ENCODE assay signal across 19 cellular contexts in genomic region chr3:162643245-162643644, GRCh38.
DNase-seq lines count a peak whose midpoint lies in the region; ATAC-seq, FAIRE-seq and TF ChIP-seq lines count a peak whose summit lies in the region.
"Had no signal": no experiment of that assay in that cellular context is flagged by ENCODE, and none has a peak within 500 bp of the region (broad histone marks: within the 10 kb centered on the region; RNA-seq: fewer than 3 reads in every experiment).

No MANE protein-coding gene starts in this region.

- H3K4me1 ChIP-seq in adipocyte (ENCODE audit: control insufficient read depth, insufficient read depth, low read length) (no peaks in the 10 kb centered on the region), thyroid gland (no peaks in the 10 kb centered on the region)

- H3K27me3 ChIP-seq in AG04450 (ENCODE audit: control insufficient read depth, insufficient read depth, low read length) (no peaks in the 10 kb centered on the region), adipocyte (replicated peaks; ENCODE audit: control insufficient read depth, insufficient read depth, low read length) (no peaks in the 10 kb centered on the region), thyroid gland (no peaks in the 10 kb centered on the region)

- FAIRE-seq in D721Med (lab: Jason Lieb, UNC) = no peak
- FAIRE-seq: A204.1 had no signal

- WGBS in thyroid gland, 2 donors = 58 to 86% methylated on average over 2 of the region's 2 CpGs

- CTCF ChIA-PET in AG04450 (lab: Charles Lee) = no interaction called here

- H3K9me3 ChIP-seq in AG04450 (ENCODE audit: control insufficient read depth, insufficient read depth, low read length) = peaks cover 13% of the 10 kb centered on the region
- H3K9me3 ChIP-seq in adipocyte (ENCODE audit: control insufficient read depth, low read length) = peaks cover 7% of the 10 kb centered on the region
- H3K9me3 ChIP-seq in thyroid gland = no peaks in the 10 kb centered on the region

- H3K9ac ChIP-seq in adipocyte (ENCODE audit: low read length) = no peak overlapping the region

- ATAC-seq in GM18867 (IDR thresholded peaks at IDR 0.05; ENCODE audit: unreplicated experiment) (no peak), Right ventricle myocardium superior (ENCODE audit: poor library complexity) (no peak)

- TF ChIP-seq POLR2A in thyroid gland (IDR thresholded peaks at IDR 0.05) = no peak

- H3K36me3 ChIP-seq in adipocyte (ENCODE audit: control insufficient read depth, insufficient read depth, low read length, severe bottlenecking) = no peaks in the 10 kb centered on the region
- H3K36me3 ChIP-seq in thyroid gland = no peaks in the 10 kb centered on the region

- H3K27ac ChIP-seq in AG04450 (ENCODE audit: low read depth, low read length) (peak overlapping the region; percentile 39), thyroid gland (no peak overlapping the region)
- H3K27ac ChIP-seq: RWPE1, SK-N-MC had no signal

- DNase-seq in AG04450 (ENCODE audit: low read depth, low spot score) = peak; percentile 6
- DNase-seq in HCEC 1CT = peak; percentile 36
- DNase-seq in adipocyte (ENCODE audit: low read depth) = peak; percentile 43
- peak; percentile 9 for DNase-seq in fibroblast of pulmonary artery (ENCODE audit: low read depth)
- no peak for DNase-seq in thyroid gland
- no peak for DNase-seq in D721Med (ENCODE audit: insufficient read length, low spot score)
- no peak for DNase-seq in Right ventricle myocardium superior
- DNase-seq: AML-193; CD4-positive, CD25-positive, alpha-beta regulatory T cell; GDM1; KBM-7; NCI-H1105; NCI-H187 treated with DMSO at 0.1 percent for 48 hours; NCI-H2171; NCI-H510A treated with DMSO at 0.1 percent for 48 hours had no signal

- H3K4me3 ChIP-seq in AG04450 (ENCODE audit: low read depth, low read length) (no peak overlapping the region), adipocyte (ENCODE audit: low read length) (no peak overlapping the region), fibroblast of pulmonary artery (replicated peaks; ENCODE audit: low read depth, low read length) (no peak overlapping the region), thyroid gland (replicated peaks in 1 of 3) (no peak overlapping the region)
- H3K4me3 ChIP-seq: SK-N-MC had no signal

- no peak for TF ChIP-seq CTCF in AG04450 (IDR thresholded peaks at IDR 0.05; ENCODE audit: low read depth, low read length)
- no peak for TF ChIP-seq CTCF in fibroblast of pulmonary artery (IDR thresholded peaks at IDR 0.05; ENCODE audit: low read length, missing control alignments)
- no peak for TF ChIP-seq CTCF in thyroid gland (IDR thresholded peaks at IDR 0.05)
- no peak for TF ChIP-seq CTCF in D721Med (IDR thresholded peaks at IDR 0.05; ENCODE audit: insufficient read depth, missing control alignments)

- intact Hi-C loops in thyroid gland (cut with DNase I) = no loop called here
- intact Hi-C loops in Right ventricle myocardium superior (cut with DNase I) = no loop called here

- POLR2A ChIA-PET in AG04450 (lab: Yijun Ruan, JAX) = no interaction called here

Comparison
In these comparisons a context has a peak if more than half of its experiments do, and no peak if none do; other contexts are left out.
1. DNase-seq: peak in AG04450 (single experiment), HCEC 1CT (single experiment), adipocyte (single experiment) and fibroblast of pulmonary artery (single experiment); none in thyroid gland (0 of 2), D721Med (single experiment) and Right ventricle myocardium superior (single experiment).